ENCODE assay signal across 9 cellular contexts in the genomic region with DNA sequence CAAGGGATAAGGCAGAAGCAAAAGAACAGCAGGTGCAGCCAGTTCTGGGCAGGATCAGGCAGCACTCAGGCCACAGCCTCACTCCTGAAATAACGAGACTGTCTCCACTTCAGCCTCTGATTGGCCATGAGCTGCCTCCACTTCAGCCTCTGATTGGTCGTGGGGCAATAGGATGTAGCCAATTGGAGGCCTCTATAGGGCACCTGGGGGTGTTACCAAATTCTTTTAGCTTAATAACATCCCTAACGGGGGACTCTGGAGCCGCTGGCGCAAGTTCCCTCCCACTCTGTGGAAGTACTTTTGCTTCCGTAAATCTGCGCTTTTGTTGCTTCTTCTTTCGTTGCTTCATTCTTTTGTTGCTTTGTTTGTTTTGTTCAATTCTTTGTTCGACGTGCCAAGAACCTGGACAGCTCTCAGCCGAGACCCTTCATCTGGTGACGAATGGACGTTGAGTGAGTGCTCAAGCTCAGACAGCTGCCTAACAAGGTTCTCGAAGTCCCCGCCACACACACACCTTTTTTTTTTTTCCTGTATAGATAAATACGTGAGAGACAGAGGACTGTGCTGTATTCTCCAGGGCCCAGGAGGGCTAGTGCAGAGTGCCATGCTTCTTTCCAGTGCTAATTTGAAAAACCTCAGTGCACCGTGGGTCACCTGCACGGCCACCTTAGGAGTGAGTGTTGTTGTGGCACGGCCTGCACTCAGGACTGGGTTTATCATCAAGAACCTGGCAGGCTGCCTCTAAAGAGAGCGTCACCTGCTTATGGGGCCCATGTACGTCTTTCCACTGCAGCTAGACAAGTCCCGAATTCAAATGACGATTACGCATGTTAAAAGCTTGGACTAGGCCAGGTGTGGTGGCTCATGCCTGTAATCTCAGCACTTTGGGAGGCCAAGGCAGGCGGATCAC. TPM values are rescaled to one million over a fixed set of nuclear protein-coding genes. Genes with fewer than 3 reads are reported as not detected.
DNase-seq lines count a peak whose midpoint lies in the region; ATAC-seq and TF ChIP-seq lines count a peak whose summit lies in the region.
"Had no signal": no experiment of that assay in that cellular context is flagged by ENCODE, and none has a peak within 500 bp of the region (broad histone marks: within the 10 kb centered on the region; RNA-seq: fewer than 3 reads in every experiment).

No MANE protein-coding gene starts in this region.

- no peaks in the 10 kb centered on the region for H3K4me1 ChIP-seq in OCI-LY7 (ENCODE audit: insufficient read depth, low read length, poor library complexity, severe bottlenecking)
- no peaks in the 10 kb centered on the region for H3K4me1 ChIP-seq in right cardiac atrium (ENCODE audit: control insufficient read depth, insufficient read depth, low read length)
- no peaks in the 10 kb centered on the region for H3K4me1 ChIP-seq in upper lobe of right lung

- 61% methylated on average over 25 of the region's 25 CpGs for WGBS in right cardiac atrium

- no peaks in the 10 kb centered on the region for H3K9me3 Mint-ChIP-seq in stimulated activated naive CD8-positive, alpha-beta T cell treated with anti-CD3 and anti-CD28 coated beads, Interleukin-15, amount 100 ng/mL, for 72 hours
- no peaks in the 10 kb centered on the region for H3K9me3 Mint-ChIP-seq in stimulated activated memory B cell treated with anti-CD40 and anti-IgM and Interleukin-4, amounts not matched to agents 10 μg/mL and 1 μg/mL and 100 μg/mL, for 72 hours

- no peak overlapping the region for H3K4me2 ChIP-seq in OCI-LY7 (ENCODE audit: low read length)

- H3K36me3 ChIP-seq in OCI-LY7 (ENCODE audit: insufficient read depth, low read length): no peaks in the 10 kb centered on the region
- no peaks in the 10 kb centered on the region for H3K36me3 ChIP-seq in upper lobe of right lung

- intact Hi-C loops in OCI-LY7 (cut with micrococcal nuclease; ENCODE audit: unreplicated experiment): no loop called here
- intact Hi-C loops in right cardiac atrium (cut with DNase I): loop anchor here in 1 of 4 donors (10.0 kb wide), 1 partner anchor 1145 kb away; no protein-coding TSS in a partner anchor
- intact Hi-C loops in upper lobe of right lung (cut with DNase I): no loop called here

- H3K36me3 Mint-ChIP-seq in stimulated activated memory B cell treated with anti-CD40 and anti-IgM and Interleukin-4, amounts not matched to agents 10 μg/mL and 1 μg/mL and 100 μg/mL, for 72 hours: no peaks in the 10 kb centered on the region

- H3K27me3 Mint-ChIP-seq in stimulated activated naive CD8-positive, alpha-beta T cell treated with anti-CD3 and anti-CD28 coated beads, Interleukin-15, amount 100 ng/mL, for 72 hours: peaks cover 40% of the 10 kb centered on the region
- peaks cover 59% of the 10 kb centered on the region for H3K27me3 Mint-ChIP-seq in stimulated activated memory B cell treated with anti-CD40 and anti-IgM and Interleukin-4, amounts not matched to agents 10 μg/mL and 1 μg/mL and 100 μg/mL, for 72 hours

- H3K27ac ChIP-seq in OCI-LY7 (ENCODE audit: low read depth, low read length, poor library complexity, severe bottlenecking) (no peak overlapping the region), right cardiac atrium (ENCODE audit: low read length) (no peak overlapping the region), upper lobe of right lung (no peak overlapping the region)
- H3K27ac ChIP-seq: C4-2B had no signal

- H3K9me2 ChIP-seq in OCI-LY7 (ENCODE audit: insufficient read depth, low read length): no peaks in the 10 kb centered on the region

- no peaks in the 10 kb centered on the region for H3K9me3 ChIP-seq in OCI-LY7 (ENCODE audit: low read length)
- no peaks in the 10 kb centered on the region for H3K9me3 ChIP-seq in right cardiac atrium (ENCODE audit: control insufficient read depth, low read length)
- H3K9me3 ChIP-seq in upper lobe of right lung: no peaks in the 10 kb centered on the region

- no peak overlapping the region for H3K27ac Mint-ChIP-seq in stimulated activated naive CD8-positive, alpha-beta T cell treated with anti-CD3 and anti-CD28 coated beads, Interleukin-15, amount 100 ng/mL, for 72 hours
- no peak overlapping the region for H3K27ac Mint-ChIP-seq in stimulated activated memory B cell treated with anti-CD40 and anti-IgM and Interleukin-4, amounts not matched to agents 10 μg/mL and 1 μg/mL and 100 μg/mL, for 72 hours

- no peaks in the 10 kb centered on the region for H3K79me2 ChIP-seq in OCI-LY7 (ENCODE audit: insufficient read depth, low read depth, low read length)

- H3K4me3 ChIP-seq in OCI-LY7 (ENCODE audit: low read depth, low read length, poor library complexity, severe bottlenecking) (no peak overlapping the region), right cardiac atrium (ENCODE audit: low read length) (no peak overlapping the region), upper lobe of right lung (peak overlapping the region; percentile 28)

- H3K27me3 ChIP-seq in right cardiac atrium (ENCODE audit: control insufficient read depth, insufficient read depth) (no peaks in the 10 kb centered on the region), upper lobe of right lung (no peaks in the 10 kb centered on the region)

- no peaks in the 10 kb centered on the region for H4K20me1 ChIP-seq in OCI-LY7 (ENCODE audit: insufficient read depth, low read length)

- BruUV-seq in OCI-LY7 (replicated peaks; lab: Mats Ljungman, UMichigan): no TSS peak

- TF ChIP-seq CTCF in OCI-LY7 (conservative IDR thresholded peaks at IDR 0.05; ENCODE audit: low read length) (no peak), upper lobe of right lung (IDR thresholded peaks at IDR 0.05) (no peak)

- no peak overlapping the region for H2AFZ ChIP-seq in OCI-LY7 (ENCODE audit: low read length)

- peak overlapping the region; percentile 25 to 33 for H3K4me3 Mint-ChIP-seq in stimulated activated naive CD8-positive, alpha-beta T cell treated with anti-CD3 and anti-CD28 coated beads, Interleukin-15, amount 100 ng/mL, for 72 hours
- no peak overlapping the region for H3K4me3 Mint-ChIP-seq in stimulated activated memory B cell treated with anti-CD40 and anti-IgM and Interleukin-4, amounts not matched to agents 10 μg/mL and 1 μg/mL and 100 μg/mL, for 72 hours

- POLR2A ChIA-PET in OCI-LY7 (lab: Charles Lee): interaction anchor here (0.7 kb wide), 1 partner anchor 14 kb away, joined by 3 read pairs; no protein-coding TSS in a partner anchor

- no peak for DNase-seq in stimulated activated naive CD8-positive, alpha-beta T cell treated with anti-CD3 and anti-CD28 coated beads, Interleukin-15, amount 100 ng/mL, for 72 hours
- no peak for DNase-seq in stimulated activated naive CD8-positive, alpha-beta T cell treated with anti-CD3 and anti-CD28 coated beads, Interleukin-15, Interleukin-2, amounts not matched to agents 100 U/mL and 50 U/mL, for 24 hours
- DNase-seq in OCI-LY7 (ENCODE audit: low spot score) (peak; percentile 9), right cardiac atrium (no peak), upper lobe of right lung (no peak), ureter (ENCODE audit: low spot score) (no peak), HCEC 1CT (no peak)

- CTCF ChIA-PET in OCI-LY7 (lab: Charles Lee; ENCODE audit: unreplicated experiment): no interaction called here

- H3K4me1 Mint-ChIP-seq in stimulated activated naive CD8-positive, alpha-beta T cell treated with anti-CD3 and anti-CD28 coated beads, Interleukin-15, amount 100 ng/mL, for 72 hours: no peaks in the 10 kb centered on the region
- peaks cover 1% of the 10 kb centered on the region for H3K4me1 Mint-ChIP-seq in stimulated activated memory B cell treated with anti-CD40 and anti-IgM and Interleukin-4, amounts not matched to agents 10 μg/mL and 1 μg/mL and 100 μg/mL, for 72 hours

- peak; percentile 77 for ATAC-seq in stimulated activated naive CD8-positive, alpha-beta T cell treated with anti-CD3 and anti-CD28 coated beads, Interleukin-15, amount 100 ng/mL, for 72 hours
- no peak for ATAC-seq in stimulated activated naive CD8-positive, alpha-beta T cell treated with anti-CD3 and anti-CD28 coated beads, Interleukin-15, Interleukin-2, amounts not matched to agents 100 U/mL and 50 U/mL, for 24 hours
- ATAC-seq in right cardiac atrium (peak; percentile 38 to 69), upper lobe of right lung (peak; percentile 89)
- ATAC-seq in stimulated activated memory B cell treated with anti-CD40 and anti-IgM and Interleukin-4, amounts not matched to agents 10 μg/mL and 1 μg/mL and 100 μg/mL, for 72 hours: no peak

RNA-seq across cellular contexts. Expression of gene TUBGCP3, which starts 32.0 kb away (rescaled TPM):
- total RNA-seq in OCI-LY7 (2014; rRNA removed; shearing (Covaris generic)): 18.4 and 19.4 TPM in 2 replicates
- total RNA-seq in OCI-LY7 (2022) (36.2 and 39.0 TPM in 2 replicates), right cardiac atrium (10 to 100 TPM; 16.8 to 21.9 (median 19.3) TPM), upper lobe of right lung (33.9 TPM), ureter (45.7 TPM)
- polyA plus RNA-seq in right cardiac atrium: 9.4 TPM

Comparison
In these comparisons a context has a peak if more than half of its experiments do, and no peak if none do; other contexts are left out.
1. ATAC-seq: peak in stimulated activated naive CD8-positive, alpha-beta T cell treated with anti-CD3 and anti-CD28 coated beads, Interleukin-15, amount 100 ng/mL, for 72 hours (single experiment), right cardiac atrium (2 of 2) and upper lobe of right lung (single experiment); none in stimulated activated naive CD8-positive, alpha-beta T cell treated with anti-CD3 and anti-CD28 coated beads, Interleukin-15, Interleukin-2, amounts not matched to agents 100 U/mL and 50 U/mL, for 24 hours (single experiment) and stimulated activated memory B cell treated with anti-CD40 and anti-IgM and Interleukin-4, amounts not matched to agents 10 μg/mL and 1 μg/mL and 100 μg/mL, for 72 hours (single experiment).